16 cellular contexts compared by ENCODE assay signal in genomic region chr7:76280408-76280807, GRCh38. TPM values are rescaled to one million over a fixed set of nuclear protein-coding genes. Genes with fewer than 3 reads are reported as not detected.
DNase-seq lines count a peak whose midpoint lies in the region; ATAC-seq and TF ChIP-seq lines count a peak whose summit lies in the region.
"Had no signal": no experiment of that assay in that cellular context is flagged by ENCODE, and none has a peak within 500 bp of the region (broad histone marks: within the 10 kb centered on the region; RNA-seq: fewer than 3 reads in every experiment).

No MANE protein-coding gene starts in this region.

- no peak overlapping the region for H3K23ac ChIP-seq in trophoblast cell (ENCODE audit: low read length)

- H3K36me3 ChIP-seq in HUES64 (ENCODE audit: insufficient read depth, low read length) (no peaks in the 10 kb centered on the region; the same call in 1 of the 2 replicates), neural progenitor cell (no peaks in the 10 kb centered on the region), trophoblast cell (ENCODE audit: control insufficient read depth in 1 of 2, insufficient read depth in 2 of 2, low read length in 2 of 2) (no peaks in the 10 kb centered on the region)

- ATAC-seq in GM18502 (IDR thresholded peaks at IDR 0.05; ENCODE audit: poor library complexity, unreplicated experiment), result no peak

- H3K79me1 ChIP-seq in trophoblast cell (ENCODE audit: low read length), result no peaks in the 10 kb centered on the region

- 3% methylated on average over 24 of the region's 25 CpGs for WGBS in HUES64
- no CpG with 5 or more reads among the region's 25 CpGs for WGBS in trophoblast cell (ENCODE audit: extremely low coverage, insufficient coverage, insufficient read length)

- H3K27me3 Mint-ChIP-seq in neural progenitor cell (ENCODE audit: insufficient read depth, low read depth), result peaks cover 49% of the 10 kb centered on the region

- H3K18ac ChIP-seq in trophoblast cell (ENCODE audit: low read length), result no peak overlapping the region

- H3K4me2 ChIP-seq in neural progenitor cell (peak overlapping the region; percentile 75), trophoblast cell (ENCODE audit: low read length) (no peak overlapping the region)

- H3K9me3 ChIP-seq in HUES64 (ENCODE audit: insufficient read depth, low read depth, low read length) (no peaks in the 10 kb centered on the region), neural progenitor cell (ENCODE audit: low read depth) (no peaks in the 10 kb centered on the region), trophoblast cell (ENCODE audit: insufficient read depth, low read depth, low read length) (peaks cover 3% of the 10 kb centered on the region)

- H3K4me1 ChIP-seq in HUES64 (ENCODE audit: insufficient read depth, low read length) (peaks cover 11% of the 10 kb centered on the region), neural progenitor cell (peaks cover 8% of the 10 kb centered on the region), trophoblast cell (ENCODE audit: control insufficient read depth in 1 of 2, insufficient read depth in 2 of 2, low read length in 2 of 2) (peaks cover 0 to 5% of the 10 kb centered on the region in 2 experiments)

- no peaks in the 10 kb centered on the region for H3K36me3 Mint-ChIP-seq in neural progenitor cell

- no peak overlapping the region for H2AK5ac ChIP-seq in trophoblast cell (ENCODE audit: low read length)

- peaks cover 9% of the 10 kb centered on the region for H4K20me1 ChIP-seq in neural progenitor cell (ENCODE audit: low read depth)

- H2BK5ac ChIP-seq in trophoblast cell (ENCODE audit: low read depth, low read length, poor library complexity), result no peak overlapping the region

- H2BK12ac ChIP-seq in trophoblast cell (ENCODE audit: low read length), result no peak overlapping the region

- peaks cover 47% of the 10 kb centered on the region for H3K27me3 ChIP-seq in HUES64 (ENCODE audit: insufficient read depth, low read length)
- H3K27me3 ChIP-seq in neural progenitor cell, result peaks cover 84% of the 10 kb centered on the region
- H3K27me3 ChIP-seq in trophoblast cell (ENCODE audit: insufficient read depth, low read length), result peaks cover 43% of the 10 kb centered on the region

- no peak overlapping the region for H3K4ac ChIP-seq in trophoblast cell (ENCODE audit: low read depth, low read length)

- DNase-seq in GM20000 (ENCODE audit: low spot score) (peak; percentile 18), choroid plexus epithelial cell (ENCODE audit: low read depth) (no peak), neural progenitor cell (ENCODE audit: low spot score) (peak; percentile 57), trophoblast cell (no peak), T-helper 2 cell (no peak)
- DNase-seq: hippocampal formation, Karpas-422, left cardiac atrium, NCI-H1417 treated with DMSO at 0.1 percent for 48 hours, NCI-H226, nucleus accumbens, WERI-Rb-1 had no signal

- H3K79me2 ChIP-seq in neural progenitor cell (ENCODE audit: low read depth), result no peaks in the 10 kb centered on the region
- peaks cover 2% of the 10 kb centered on the region for H3K79me2 ChIP-seq in trophoblast cell (ENCODE audit: control insufficient read depth, insufficient read depth, low read length, poor library complexity)

- H3K27ac ChIP-seq in HUES64 (ENCODE audit: low read depth, low read length) (no peak overlapping the region), neural progenitor cell (no peak overlapping the region), trophoblast cell (ENCODE audit: low read depth, low read length) (no peak overlapping the region)
- H3K27ac ChIP-seq: WERI-Rb-1 had no signal

- no peak overlapping the region for H4K8ac ChIP-seq in trophoblast cell (ENCODE audit: low read depth, low read length)

- H3K9me3 Mint-ChIP-seq in neural progenitor cell, result no peaks in the 10 kb centered on the region
- H3K9me3 Mint-ChIP-seq: activated T-helper 2 cell treated with anti-CD3 and anti-CD28 coated beads, Interferon-gamma antibody, Interleukin-2, Interleukin-4, amounts not matched to agents 10 μg/mL and 5 μg/mL and 100 μg/mL, durations not matched to agents 14 hours and 24 hours and 36 hours had no signal

- H3K14ac ChIP-seq in trophoblast cell (ENCODE audit: low read length), result no peak overlapping the region

- no peak overlapping the region for H4K91ac ChIP-seq in trophoblast cell (ENCODE audit: low read depth, low read length)

- no peak overlapping the region for H3K9ac ChIP-seq in HUES64 (ENCODE audit: low read depth, low read length)
- H3K9ac ChIP-seq in neural progenitor cell, result no peak overlapping the region
- H3K9ac ChIP-seq in trophoblast cell (ENCODE audit: low read length), result no peak overlapping the region

- TF ChIP-seq CTCF in GM20000 (IDR thresholded peaks at IDR 0.05; ENCODE audit: extremely low read depth, missing control alignments) (no peak), choroid plexus epithelial cell (conservative IDR thresholded peaks at IDR 0.05; ENCODE audit: low read depth, low read length) (peak; percentile 16), neural progenitor cell (IDR thresholded peaks at IDR 0.05) (no peak)

- no peak overlapping the region for H2BK120ac ChIP-seq in trophoblast cell (ENCODE audit: insufficient read depth, low read length, poor library complexity)

- no peak overlapping the region for H4K12ac ChIP-seq in trophoblast cell (ENCODE audit: low read depth, low read length)

- H3K4me3 Mint-ChIP-seq in neural progenitor cell, result peak overlapping the region; percentile 76

- H2AFZ ChIP-seq in neural progenitor cell (replicated peaks) (no peak overlapping the region), trophoblast cell (ENCODE audit: insufficient read depth, low read length, poor library complexity) (no peak overlapping the region)

- no peak overlapping the region for H3K27ac Mint-ChIP-seq in neural progenitor cell
- H3K27ac Mint-ChIP-seq: activated T-helper 2 cell treated with anti-CD3 and anti-CD28 coated beads, Interferon-gamma antibody, Interleukin-2, Interleukin-4, amounts not matched to agents 10 μg/mL and 5 μg/mL and 100 μg/mL, durations not matched to agents 14 hours and 24 hours and 36 hours; B cell had no signal

- peaks cover 23% of the 10 kb centered on the region for H3F3A ChIP-seq in neural progenitor cell (ENCODE audit: low read depth)

- peak overlapping the region; percentile 68 for H3K4me3 ChIP-seq in HUES64 (ENCODE audit: low read length)
- H3K4me3 ChIP-seq in choroid plexus epithelial cell (ENCODE audit: low read depth, low read length), result no peak overlapping the region
- no peak overlapping the region for H3K4me3 ChIP-seq in neural progenitor cell
- no peak overlapping the region for H3K4me3 ChIP-seq in trophoblast cell (ENCODE audit: low read depth, low read length)

- H3K4me1 Mint-ChIP-seq in neural progenitor cell, result peaks cover 21% of the 10 kb centered on the region

RNA-seq across cellular contexts. Expression of gene HSPB1, which starts 22.1 kb away (rescaled TPM):
- polyA plus RNA-seq in HUES64 (2013, experiment 1 of 2), result 203 TPM
- 252 TPM for polyA plus RNA-seq in HUES64 (2013, experiment 2 of 2)
- 9.7 and 20.8 TPM in 2 replicates for total RNA-seq in neural progenitor cell (ENCODE audit: low replicate concordance)
- polyA plus RNA-seq in trophoblast cell (2013), result 1,533 and 1,664 TPM in 2 replicates

Comparison
In these comparisons a context has a peak if more than half of its experiments do, and no peak if none do; other contexts are left out.
1. DNase-seq: peak in GM20000 (single experiment) and neural progenitor cell (single experiment); none in choroid plexus epithelial cell (single experiment), trophoblast cell (0 of 2) and T-helper 2 cell (0 of 5).